In the genomic region with DNA sequence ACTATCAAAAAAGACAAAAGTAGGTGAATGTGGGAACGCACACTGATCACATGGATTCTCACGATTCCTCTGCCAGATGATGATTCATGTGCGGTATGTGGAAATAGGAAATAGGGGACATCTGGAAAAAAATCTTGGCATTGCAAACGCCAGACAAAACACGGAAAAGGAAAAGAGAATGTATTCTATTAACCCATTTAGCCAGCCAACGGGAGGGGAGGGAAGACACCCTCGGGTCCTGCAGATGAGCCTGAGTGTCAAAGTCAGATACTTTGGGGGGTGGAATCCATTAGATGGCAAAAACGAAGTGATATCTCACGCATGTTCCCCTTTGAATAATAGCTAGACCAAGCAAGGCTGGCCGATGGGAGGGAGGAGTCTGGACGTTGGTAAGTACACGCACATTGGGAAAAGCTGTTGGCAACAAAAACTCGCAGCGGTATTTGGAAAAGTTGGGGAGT, we compare ENCODE assay signal across 11 cellular contexts.
A peak's percentile ranks its signal among the peaks of the same experiment; 100 is the strongest.
DNase-seq lines count a peak whose midpoint lies in the region; ATAC-seq and TF ChIP-seq lines count a peak whose summit lies in the region.
"Had no signal": no experiment of that assay in that cellular context is flagged by ENCODE, and none has a peak within 500 bp of the region (broad histone marks: within the 10 kb centered on the region; RNA-seq: fewer than 3 reads in every experiment).

No MANE protein-coding gene starts in this region.

- peak overlapping the region; percentile 89 for H3K27ac Mint-ChIP-seq in HFFc6
- H3K27ac Mint-ChIP-seq: IgD-negative memory B cell had no signal

- intact Hi-C loops in testis (cut with DNase I; ENCODE audit: low total_unique reads), result no loop called here

- no peak for TF ChIP-seq CTCF in HFFc6 (IDR thresholded peaks at IDR 0.05)
- TF ChIP-seq CTCF in lung (IDR thresholded peaks at IDR 0.05; ENCODE audit: control extremely low read depth, extremely low read depth), result no peak
- TF ChIP-seq CTCF in testis (IDR thresholded peaks at IDR 0.05), result no peak

- peaks cover 60% of the 10 kb centered on the region for H3K4me1 Mint-ChIP-seq in HFFc6 (ENCODE audit: low read depth)

- peaks cover 4% of the 10 kb centered on the region; the same call in 1 of the 2 replicates for H3K27me3 Mint-ChIP-seq in HFFc6 (ENCODE audit: insufficient read depth)

- no peaks in the 10 kb centered on the region for H3K27me3 ChIP-seq in lung (ENCODE audit: control insufficient read depth, insufficient read depth)
- no peaks in the 10 kb centered on the region for H3K27me3 ChIP-seq in testis

- TF ChIP-seq POLR2A in testis (IDR thresholded peaks at IDR 0.05), result no peak

- DNase-seq in HFFc6 (peak; percentile 77), dermis microvascular lymphatic vessel endothelial cell (ENCODE audit: low read depth in 2 of 2) (peak; percentile 98), lung (ENCODE audit: low spot score) (no peak), testis (peak; percentile 58), NCI-H1105 treated with DMSO at 0.1 percent for 48 hours (lab: John Stamatoyannopoulos, UW) (no peak), NAMALWA (ENCODE audit: low spot score) (no peak), medulla oblongata (ENCODE audit: extremely low spot score) (no peak)
- DNase-seq: midbrain, T-helper 2 cell had no signal

- H3K4me3 ChIP-seq in lung (no peak overlapping the region), testis (no peak overlapping the region)

- H3K36me3 ChIP-seq in lung (ENCODE audit: control insufficient read depth in 2 of 2, insufficient read depth in 2 of 2, low read length in 2 of 2), result peaks cover 1 to 2% of the 10 kb centered on the region in 2 donors
- no peaks in the 10 kb centered on the region for H3K36me3 ChIP-seq in testis (ENCODE audit: low read depth, missing control alignments)

- H3K27ac ChIP-seq in lung (ENCODE audit: low read depth in 1 of 2, low read length in 1 of 2) (peak overlapping the region; percentile 55 to 85), testis (peak overlapping the region in 1 of 2 donors; percentile 41)

- 49 to 58% methylated on average over 14 of the region's 14 CpGs for whole genome bisulfite sequencing in lung, 2 donors
- 41 to 51% methylated on average over 14 of the region's 14 CpGs for WGBS in testis, 2 donors

- H3K9me3 Mint-ChIP-seq in HFFc6, result no peaks in the 10 kb centered on the region

- ATAC-seq in lung (ENCODE audit: insufficient read depth, low FRiP score) (no peak), HG03342 (IDR thresholded peaks at IDR 0.05; ENCODE audit: unreplicated experiment) (no peak)

- H3K4me1 ChIP-seq in lung (ENCODE audit: control insufficient read depth in 2 of 2, insufficient read depth in 2 of 2, low read length in 2 of 2) (peaks cover 8 to 45% of the 10 kb centered on the region in 2 donors), testis (peaks cover 29% of the 10 kb centered on the region)

- H3K36me3 Mint-ChIP-seq in HFFc6 (ENCODE audit: low read depth), result peaks cover 5% of the 10 kb centered on the region
- H3K36me3 Mint-ChIP-seq: IgD-negative memory B cell had no signal

- H3K4me3 Mint-ChIP-seq in HFFc6, result peak overlapping the region; percentile 79
- H3K4me3 Mint-ChIP-seq: IgD-negative memory B cell had no signal

- H3K9me3 ChIP-seq in lung (ENCODE audit: control insufficient read depth in 2 of 2, insufficient read depth in 1 of 2, low read length in 1 of 2) (no peaks in the 10 kb centered on the region), testis (no peaks in the 10 kb centered on the region)

Comparison
In these comparisons a context has a peak if more than half of its experiments do, and no peak if none do; other contexts are left out.
1. DNase-seq: peak in HFFc6 (single experiment), dermis microvascular lymphatic vessel endothelial cell (2 of 2) and testis (single experiment); none in lung (single experiment), NCI-H1105 treated with DMSO at 0.1 percent for 48 hours (single experiment), NAMALWA (single experiment) and medulla oblongata (single experiment).